In genomic region chr2:64860321-64860751, GRCh38 we compare ENCODE assay signal across 8 cellular contexts.
DNase-seq lines count a peak whose midpoint lies in the region; ATAC-seq and TF ChIP-seq lines count a peak whose summit lies in the region.

No MANE protein-coding gene starts in this region.

- peaks cover 17% of the 10 kb centered on the region; the same call in 1 of the 2 replicates for H3K4me1 ChIP-seq in MM.1S (ENCODE audit: low read length)
- H3K4me1 ChIP-seq in fibroblast of lung (ENCODE audit: control insufficient read depth, extremely low read depth, insufficient read depth, low read length) = peaks cover 27% of the 10 kb centered on the region
- H3K4me1 ChIP-seq in testis = peaks cover 34% of the 10 kb centered on the region

- intact Hi-C loops in testis (cut with DNase I; ENCODE audit: low total_unique reads) = loop anchor here (10.0 kb wide), 1 partner anchor 96 kb away; no protein-coding TSS in a partner anchor
- intact Hi-C loops in natural killer cell (cut with micrococcal nuclease) = no loop called here

- TF ChIP-seq POLR2A in testis (IDR thresholded peaks at IDR 0.05) = no peak

- H3K79me2 ChIP-seq in MM.1S (ENCODE audit: low read length) (no peaks in the 10 kb centered on the region), fibroblast of lung (ENCODE audit: control insufficient read depth, insufficient read depth, low read length) (no peaks in the 10 kb centered on the region)

- no peaks in the 10 kb centered on the region for H3K36me3 Mint-ChIP-seq in natural killer cell

- H3K4me3 ChIP-seq in MM.1S (ENCODE audit: low read length) (no peak overlapping the region), fibroblast of lung (replicated peaks in 1 of 4; ENCODE audit: control extremely low read depth in 1 of 4, insufficient read depth in 1 of 4, low read depth in 3 of 4, low read length in 4 of 4) (no peak overlapping the region), testis (no peak overlapping the region)

- no peak for DNase-seq in MM.1S
- DNase-seq in fibroblast of lung (ENCODE audit: low read depth in 2 of 2) = no peak
- peak; percentile 21 for DNase-seq in testis
- DNase-seq in NCI-H2029 (lab: John Stamatoyannopoulos, UW) = no peak
- DNase-seq in D341Med (ENCODE audit: low spot score) = no peak
- no peak for DNase-seq in natural killer cell

- peaks cover 5% of the 10 kb centered on the region; the same call in 1 of the 2 replicates for H3F3A ChIP-seq in MM.1S (ENCODE audit: insufficient read depth, low read length)

- H3K9me3 Mint-ChIP-seq in natural killer cell = no peaks in the 10 kb centered on the region

- H3K9me2 ChIP-seq in MM.1S (replicated peaks; ENCODE audit: insufficient read depth, low read length) = no peaks in the 10 kb centered on the region

- H4K20me1 ChIP-seq in MM.1S (ENCODE audit: insufficient read depth, low read length) (no peaks in the 10 kb centered on the region), fibroblast of lung (ENCODE audit: control insufficient read depth, extremely low read depth, insufficient read depth, low read length) (no peaks in the 10 kb centered on the region)

- H3K9me3 ChIP-seq in MM.1S (replicated peaks; ENCODE audit: insufficient read depth, low read length) (no peaks in the 10 kb centered on the region), fibroblast of lung (ENCODE audit: control insufficient read depth, insufficient read depth, low read depth, low read length) (no peaks in the 10 kb centered on the region), testis (no peaks in the 10 kb centered on the region)

- H3K36me3 ChIP-seq in MM.1S (replicated peaks; ENCODE audit: insufficient read depth, low read length) (no peaks in the 10 kb centered on the region), fibroblast of lung (ENCODE audit: control insufficient read depth, insufficient read depth, low read length) (no peaks in the 10 kb centered on the region), testis (ENCODE audit: low read depth, missing control alignments) (no peaks in the 10 kb centered on the region)

- H3K9ac ChIP-seq in MM.1S (ENCODE audit: low read length) (no peak overlapping the region), fibroblast of lung (ENCODE audit: insufficient read depth, low read length) (no peak overlapping the region)

- peak overlapping the region; percentile 83; the same call in 1 of the 2 replicates for H3K4me2 ChIP-seq in MM.1S (ENCODE audit: low read depth, low read length)
- no peak overlapping the region for H3K4me2 ChIP-seq in fibroblast of lung (ENCODE audit: extremely low read depth, insufficient read depth, low read length)

- H3K27ac Mint-ChIP-seq in natural killer cell = no peak overlapping the region

- H3K4me1 Mint-ChIP-seq in natural killer cell = no peaks in the 10 kb centered on the region

- H3K27ac ChIP-seq in MM.1S (ENCODE audit: low read length) = no peak overlapping the region
- H3K27ac ChIP-seq in fibroblast of lung (ENCODE audit: insufficient read depth, low read length) = peak overlapping the region; percentile 78
- peak overlapping the region; percentile 80 to 90 for H3K27ac ChIP-seq in testis

- 57 to 71% methylated on average over 8 to 9 of the region's 9 CpGs for WGBS in testis, 2 donors

- H2AFZ ChIP-seq in MM.1S (ENCODE audit: low read length) = no peak overlapping the region
- H2AFZ ChIP-seq in fibroblast of lung (ENCODE audit: low read length) = no peak overlapping the region

- H3K4me3 Mint-ChIP-seq in natural killer cell = no peak overlapping the region

- ATAC-seq in GM19395 (IDR thresholded peaks at IDR 0.05; ENCODE audit: unreplicated experiment) (peak; percentile 48), HG02870 (IDR thresholded peaks at IDR 0.05; ENCODE audit: unreplicated experiment) (no peak), natural killer cell (no peak)

- TF ChIP-seq CTCF in MM.1S (IDR thresholded peaks at IDR 0.05; ENCODE audit: low read length) (no peak), fibroblast of lung (conservative IDR thresholded peaks at IDR 0.05 in 1 of 2, IDR thresholded peaks at IDR 0.05 in 1 of 2; ENCODE audit: low read depth in 1 of 2, low read length in 2 of 2) (no peak), testis (IDR thresholded peaks at IDR 0.05) (no peak), natural killer cell (IDR thresholded peaks at IDR 0.05) (no peak)

- H3K27me3 Mint-ChIP-seq in natural killer cell (ENCODE audit: low read depth in 2 of 2) = peaks cover 6 to 15% of the 10 kb centered on the region in 2 donors

- H3K27me3 ChIP-seq in MM.1S (replicated peaks; ENCODE audit: insufficient read depth, low read length) = no peaks in the 10 kb centered on the region
- no peaks in the 10 kb centered on the region for H3K27me3 ChIP-seq in fibroblast of lung (ENCODE audit: control insufficient read depth, insufficient read depth, low read length)
- no peaks in the 10 kb centered on the region for H3K27me3 ChIP-seq in testis
